Comparison of ENCODE assay signal across 1 cellular context in the genomic region with DNA sequence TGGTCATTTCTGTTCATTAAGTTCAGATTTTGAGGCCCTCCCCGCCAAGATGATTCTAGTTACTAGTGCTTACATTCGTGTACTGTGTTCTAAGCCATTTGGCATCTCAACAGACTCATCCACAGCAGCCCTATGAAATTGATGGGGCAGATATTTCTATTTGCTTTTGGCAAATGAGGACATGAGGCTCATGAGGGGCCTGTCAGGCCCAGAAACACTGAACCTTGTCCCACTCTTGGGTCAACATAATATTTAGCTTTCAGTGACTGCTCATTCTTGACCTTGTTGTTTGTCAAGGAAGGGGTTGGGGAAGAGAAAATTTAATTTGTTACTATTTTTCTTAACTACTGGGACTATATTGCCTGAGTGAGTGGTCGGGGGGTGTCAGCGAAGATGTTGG.
TF ChIP-seq lines count a peak whose summit lies in the region.

No MANE protein-coding gene starts in this region.

TF ChIP-seq in HepG2, 621 proteins besides CTCF, POLR2A, EP300 and RAD21 (continued from another document and continues in another):
- TF ChIP-seq JARID2 (CRISPR knock-in tag; IDR thresholded peaks at IDR 0.05; ENCODE audit: insufficient replicate concordance) (no peak), ZSCAN9 (CRISPR knock-in tag; IDR thresholded peaks at IDR 0.05; ENCODE audit: borderline replicate concordance) (no peak; the same call in 1 of the 2 replicates), BRF2 (CRISPR knock-in tag; IDR thresholded peaks at IDR 0.05) (no peak), ZFAT (CRISPR knock-in tag; conservative IDR thresholded peaks at IDR 0.05) (no peak), ETV5 (CRISPR knock-in tag; IDR thresholded peaks at IDR 0.05; ENCODE audit: borderline replicate concordance) (peak; percentile 55; the same call in 1 of the 2 replicates), ZNF652 (CRISPR knock-in tag; IDR thresholded peaks at IDR 0.05; ENCODE audit: borderline replicate concordance, low read depth) (peak; percentile 64; the same call in 1 of the 2 replicates), ZNF441 (CRISPR knock-in tag; IDR thresholded peaks at IDR 0.05; ENCODE audit: borderline replicate concordance) (no peak), TRAFD1 (CRISPR knock-in tag; IDR thresholded peaks at IDR 0.05; ENCODE audit: borderline replicate concordance) (no peak), SIX4 (CRISPR knock-in tag; IDR thresholded peaks at IDR 0.05) (no peak), HNRNPLL (IDR thresholded peaks at IDR 0.05; ENCODE audit: low read depth, low read length, poor library complexity, severe bottlenecking) (no peak), MATR3 (CRISPR knock-in tag; IDR thresholded peaks at IDR 0.05) (no peak), LCORL (IDR thresholded peaks at IDR 0.05) (no peak), LCORL (CRISPR knock-in tag; IDR thresholded peaks at IDR 0.05) (peak; percentile 78), ZNF354B (CRISPR knock-in tag; IDR thresholded peaks at IDR 0.05) (no peak), NCOA2 (CRISPR knock-in tag; IDR thresholded peaks at IDR 0.05) (peak; percentile 81), AKAP8 (CRISPR knock-in tag; IDR thresholded peaks at IDR 0.05) (0 out of 2 replicates have a peak, but pooled peaks have one; percentile 28), ZNF543 (CRISPR knock-in tag; IDR thresholded peaks at IDR 0.05) (no peak), BORCS8-MEF2B (CRISPR knock-in tag; IDR thresholded peaks at IDR 0.05) (no peak), BRCA1 (CRISPR knock-in tag; IDR thresholded peaks at IDR 0.05) (no peak), SRSF9 (IDR thresholded peaks at IDR 0.05; ENCODE audit: borderline replicate concordance, insufficient read depth, low read depth, low read length, poor library complexity, severe bottlenecking) (no peak), ZNF784 (CRISPR knock-in tag; IDR thresholded peaks at IDR 0.05; ENCODE audit: borderline replicate concordance) (no peak), TARDBP (CRISPR knock-in tag; IDR thresholded peaks at IDR 0.05) (no peak), ZNF790 (CRISPR knock-in tag; IDR thresholded peaks at IDR 0.05; ENCODE audit: borderline replicate concordance) (no peak), SNRNP70 (IDR thresholded peaks at IDR 0.05; ENCODE audit: low read depth, low read length) (no peak), ZNF512 (CRISPR knock-in tag; IDR thresholded peaks at IDR 0.05) (no peak), KDM5B (CRISPR knock-in tag; IDR thresholded peaks at IDR 0.05; ENCODE audit: borderline replicate concordance) (no peak), MED1 (CRISPR knock-in tag; IDR thresholded peaks at IDR 0.05) (peak; percentile 86), NFYB (CRISPR knock-in tag; IDR thresholded peaks at IDR 0.05) (no peak), KAT8 (CRISPR knock-in tag; IDR thresholded peaks at IDR 0.05) (0 out of 2 replicates have a peak, but pooled peaks have one; percentile 18), ZNF383 (CRISPR knock-in tag; IDR thresholded peaks at IDR 0.05; ENCODE audit: borderline replicate concordance) (no peak), SMAD9 (CRISPR knock-in tag; IDR thresholded peaks at IDR 0.05) (no peak), CHCHD3 (CRISPR knock-in tag; IDR thresholded peaks at IDR 0.05) (no peak), ZSCAN12 (CRISPR knock-in tag; IDR thresholded peaks at IDR 0.05) (no peak), ZNF510 (CRISPR knock-in tag; IDR thresholded peaks at IDR 0.05; ENCODE audit: low read depth) (no peak), DMTF1 (CRISPR knock-in tag; IDR thresholded peaks at IDR 0.05) (no peak), NBN (conservative IDR thresholded peaks at IDR 0.05) (no peak)
- TF ChIP-seq, protein P1, sequence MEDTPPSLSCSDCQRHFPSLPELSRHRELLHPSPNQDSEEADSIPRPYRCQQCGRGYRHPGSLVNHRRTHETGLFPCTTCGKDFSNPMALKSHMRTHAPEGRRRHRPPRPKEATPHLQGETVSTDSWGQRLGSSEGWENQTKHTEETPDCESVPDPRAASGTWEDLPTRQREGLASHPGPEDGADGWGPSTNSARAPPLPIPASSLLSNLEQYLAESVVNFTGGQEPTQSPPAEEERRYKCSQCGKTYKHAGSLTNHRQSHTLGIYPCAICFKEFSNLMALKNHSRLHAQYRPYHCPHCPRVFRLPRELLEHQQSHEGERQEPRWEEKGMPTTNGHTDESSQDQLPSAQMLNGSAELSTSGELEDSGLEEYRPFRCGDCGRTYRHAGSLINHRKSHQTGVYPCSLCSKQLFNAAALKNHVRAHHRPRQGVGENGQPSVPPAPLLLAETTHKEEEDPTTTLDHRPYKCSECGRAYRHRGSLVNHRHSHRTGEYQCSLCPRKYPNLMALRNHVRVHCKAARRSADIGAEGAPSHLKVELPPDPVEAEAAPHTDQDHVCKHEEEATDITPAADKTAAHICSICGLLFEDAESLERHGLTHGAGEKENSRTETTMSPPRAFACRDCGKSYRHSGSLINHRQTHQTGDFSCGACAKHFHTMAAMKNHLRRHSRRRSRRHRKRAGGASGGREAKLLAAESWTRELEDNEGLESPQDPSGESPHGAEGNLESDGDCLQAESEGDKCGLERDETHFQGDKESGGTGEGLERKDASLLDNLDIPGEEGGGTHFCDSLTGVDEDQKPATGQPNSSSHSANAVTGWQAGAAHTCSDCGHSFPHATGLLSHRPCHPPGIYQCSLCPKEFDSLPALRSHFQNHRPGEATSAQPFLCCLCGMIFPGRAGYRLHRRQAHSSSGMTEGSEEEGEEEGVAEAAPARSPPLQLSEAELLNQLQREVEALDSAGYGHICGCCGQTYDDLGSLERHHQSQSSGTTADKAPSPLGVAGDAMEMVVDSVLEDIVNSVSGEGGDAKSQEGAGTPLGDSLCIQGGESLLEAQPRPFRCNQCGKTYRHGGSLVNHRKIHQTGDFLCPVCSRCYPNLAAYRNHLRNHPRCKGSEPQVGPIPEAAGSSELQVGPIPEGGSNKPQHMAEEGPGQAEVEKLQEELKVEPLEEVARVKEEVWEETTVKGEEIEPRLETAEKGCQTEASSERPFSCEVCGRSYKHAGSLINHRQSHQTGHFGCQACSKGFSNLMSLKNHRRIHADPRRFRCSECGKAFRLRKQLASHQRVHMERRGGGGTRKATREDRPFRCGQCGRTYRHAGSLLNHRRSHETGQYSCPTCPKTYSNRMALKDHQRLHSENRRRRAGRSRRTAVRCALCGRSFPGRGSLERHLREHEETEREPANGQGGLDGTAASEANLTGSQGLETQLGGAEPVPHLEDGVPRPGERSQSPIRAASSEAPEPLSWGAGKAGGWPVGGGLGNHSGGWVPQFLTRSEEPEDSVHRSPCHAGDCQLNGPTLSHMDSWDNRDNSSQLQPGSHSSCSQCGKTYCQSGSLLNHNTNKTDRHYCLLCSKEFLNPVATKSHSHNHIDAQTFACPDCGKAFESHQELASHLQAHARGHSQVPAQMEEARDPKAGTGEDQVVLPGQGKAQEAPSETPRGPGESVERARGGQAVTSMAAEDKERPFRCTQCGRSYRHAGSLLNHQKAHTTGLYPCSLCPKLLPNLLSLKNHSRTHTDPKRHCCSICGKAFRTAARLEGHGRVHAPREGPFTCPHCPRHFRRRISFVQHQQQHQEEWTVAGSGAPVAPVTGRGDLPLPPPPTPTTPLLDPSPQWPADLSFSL (CRISPR knock-in tag; IDR thresholded peaks at IDR 0.05): no peak; the same call in 1 of the 2 replicates
- TF ChIP-seq, protein P2, sequence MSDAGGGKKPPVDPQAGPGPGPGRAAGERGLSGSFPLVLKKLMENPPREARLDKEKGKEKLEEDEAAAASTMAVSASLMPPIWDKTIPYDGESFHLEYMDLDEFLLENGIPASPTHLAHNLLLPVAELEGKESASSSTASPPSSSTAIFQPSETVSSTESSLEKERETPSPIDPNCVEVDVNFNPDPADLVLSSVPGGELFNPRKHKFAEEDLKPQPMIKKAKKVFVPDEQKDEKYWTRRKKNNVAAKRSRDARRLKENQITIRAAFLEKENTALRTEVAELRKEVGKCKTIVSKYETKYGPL (CRISPR knock-in tag; IDR thresholded peaks at IDR 0.05): no peak
- TF ChIP-seq, protein P3, sequence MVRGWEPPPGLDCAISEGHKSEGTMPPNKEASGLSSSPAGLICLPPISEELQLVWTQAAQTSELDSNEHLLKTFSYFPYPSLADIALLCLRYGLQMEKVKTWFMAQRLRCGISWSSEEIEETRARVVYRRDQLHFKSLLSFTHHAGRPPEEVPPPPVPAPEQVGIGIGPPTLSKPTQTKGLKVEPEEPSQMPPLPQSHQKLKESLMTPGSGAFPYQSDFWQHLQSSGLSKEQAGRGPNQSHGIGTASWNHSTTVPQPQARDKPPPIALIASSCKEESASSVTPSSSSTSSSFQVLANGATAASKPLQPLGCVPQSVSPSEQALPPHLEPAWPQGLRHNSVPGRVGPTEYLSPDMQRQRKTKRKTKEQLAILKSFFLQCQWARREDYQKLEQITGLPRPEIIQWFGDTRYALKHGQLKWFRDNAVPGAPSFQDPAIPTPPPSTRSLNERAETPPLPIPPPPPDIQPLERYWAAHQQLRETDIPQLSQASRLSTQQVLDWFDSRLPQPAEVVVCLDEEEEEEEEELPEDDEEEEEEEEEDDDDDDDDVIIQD (CRISPR knock-in tag; IDR thresholded peaks at IDR 0.05; ENCODE audit: low read depth): peak; percentile 44; the same call in 1 of the 2 replicates
- TF ChIP-seq, protein P4, sequence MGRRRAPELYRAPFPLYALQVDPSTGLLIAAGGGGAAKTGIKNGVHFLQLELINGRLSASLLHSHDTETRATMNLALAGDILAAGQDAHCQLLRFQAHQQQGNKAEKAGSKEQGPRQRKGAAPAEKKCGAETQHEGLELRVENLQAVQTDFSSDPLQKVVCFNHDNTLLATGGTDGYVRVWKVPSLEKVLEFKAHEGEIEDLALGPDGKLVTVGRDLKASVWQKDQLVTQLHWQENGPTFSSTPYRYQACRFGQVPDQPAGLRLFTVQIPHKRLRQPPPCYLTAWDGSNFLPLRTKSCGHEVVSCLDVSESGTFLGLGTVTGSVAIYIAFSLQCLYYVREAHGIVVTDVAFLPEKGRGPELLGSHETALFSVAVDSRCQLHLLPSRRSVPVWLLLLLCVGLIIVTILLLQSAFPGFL (CRISPR knock-in tag; IDR thresholded peaks at IDR 0.05): no peak
- TF ChIP-seq, protein P5, sequence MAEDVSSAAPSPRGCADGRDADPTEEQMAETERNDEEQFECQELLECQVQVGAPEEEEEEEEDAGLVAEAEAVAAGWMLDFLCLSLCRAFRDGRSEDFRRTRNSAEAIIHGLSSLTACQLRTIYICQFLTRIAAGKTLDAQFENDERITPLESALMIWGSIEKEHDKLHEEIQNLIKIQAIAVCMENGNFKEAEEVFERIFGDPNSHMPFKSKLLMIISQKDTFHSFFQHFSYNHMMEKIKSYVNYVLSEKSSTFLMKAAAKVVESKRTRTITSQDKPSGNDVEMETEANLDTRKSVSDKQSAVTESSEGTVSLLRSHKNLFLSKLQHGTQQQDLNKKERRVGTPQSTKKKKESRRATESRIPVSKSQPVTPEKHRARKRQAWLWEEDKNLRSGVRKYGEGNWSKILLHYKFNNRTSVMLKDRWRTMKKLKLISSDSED (CRISPR knock-in tag; IDR thresholded peaks at IDR 0.05): no peak
